6 cellular contexts compared by ENCODE assay signal in the genomic region with DNA sequence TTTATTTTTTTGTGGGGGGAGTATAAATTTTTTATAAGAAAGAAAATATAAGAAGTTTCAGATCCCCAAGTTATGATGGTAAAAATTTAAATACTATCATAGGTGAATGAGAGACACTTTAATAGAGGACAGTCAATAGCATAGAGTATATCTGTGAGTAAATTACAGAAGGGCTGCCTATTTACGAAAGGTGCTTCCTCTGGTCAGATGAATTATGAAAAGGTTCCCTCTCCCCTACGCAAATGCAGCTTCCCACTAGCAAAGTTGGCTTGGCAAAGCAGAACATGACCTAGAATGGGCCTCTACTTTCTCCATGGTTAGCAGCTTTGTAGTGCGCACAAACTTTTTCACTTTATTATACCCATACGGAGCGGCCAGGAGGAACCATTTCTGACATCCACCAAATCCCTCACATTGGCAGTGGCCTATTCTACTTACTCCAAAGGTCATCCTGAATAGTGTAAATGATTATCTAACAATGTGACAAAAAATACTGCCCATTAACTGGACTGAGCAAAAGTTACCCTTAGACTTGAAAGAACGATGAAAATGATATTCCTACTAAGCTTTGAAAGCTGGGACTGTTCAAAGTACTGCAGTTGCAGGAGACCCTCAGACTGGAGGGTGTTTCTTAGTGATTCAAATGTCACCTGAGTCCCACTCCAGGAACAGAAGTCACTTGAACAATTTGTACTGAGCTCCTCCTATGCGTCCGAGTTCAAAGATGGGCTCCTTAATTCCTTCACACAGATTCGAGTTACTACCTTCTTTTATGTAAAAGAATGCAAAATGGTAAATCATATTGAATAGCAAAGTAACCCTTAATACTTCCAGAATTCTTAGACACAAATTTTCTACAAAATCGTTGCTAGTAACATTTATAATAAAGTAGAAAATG.
"Had no signal": no experiment of that assay in that cellular context is flagged by ENCODE, and none has a peak within 500 bp of the region (broad histone marks: within the 10 kb centered on the region; RNA-seq: fewer than 3 reads in every experiment).

No MANE protein-coding gene starts in this region.

- ATAC-seq: GM23338 had no signal

- H3K4me3 ChIP-seq: GM23338 had no signal

- DNase-seq: H9, HCEC 1CT had no signal

- H3K4me2 ChIP-seq: GM23338 had no signal

- FAIRE-seq: H1, H54, HTR-8/SVneo had no signal

- H2AFZ ChIP-seq: GM23338 had no signal
